1 cellular context compared by ENCODE assay signal in genomic region chr6:149176971-149177667, GRCh38.
TF ChIP-seq lines count a peak whose summit lies in the region.

No MANE protein-coding gene starts in this region.

TF ChIP-seq in HepG2, 621 proteins besides CTCF, POLR2A, EP300 and RAD21 (continued from another document and continues in another):
- TF ChIP-seq ZSCAN20 (CRISPR knock-in tag; IDR thresholded peaks at IDR 0.05; ENCODE audit: borderline replicate concordance) (no peak), MEIS1 (CRISPR knock-in tag; IDR thresholded peaks at IDR 0.05; ENCODE audit: borderline replicate concordance) (no peak), ATF7-NPFF (CRISPR knock-in tag; IDR thresholded peaks at IDR 0.05; ENCODE audit: low read depth) (no peak), SIN3B (IDR thresholded peaks at IDR 0.05; ENCODE audit: low read length) (no peak), ZBTB38 (CRISPR knock-in tag; IDR thresholded peaks at IDR 0.05) (no peak), HOXD1 (CRISPR knock-in tag; IDR thresholded peaks at IDR 0.05) (peak; percentile 99), HDAC2 (CRISPR knock-in tag; IDR thresholded peaks at IDR 0.05) (peak; percentile 90), PREB (CRISPR knock-in tag; IDR thresholded peaks at IDR 0.05) (no peak), GZF1 (CRISPR knock-in tag; IDR thresholded peaks at IDR 0.05) (no peak), ZNF329 (CRISPR knock-in tag; IDR thresholded peaks at IDR 0.05; ENCODE audit: low read depth) (no peak), ZNF644 (CRISPR knock-in tag; IDR thresholded peaks at IDR 0.05; ENCODE audit: low read depth) (peak; percentile 66; the same call in 1 of the 2 replicates), MEIS2 (CRISPR knock-in tag; IDR thresholded peaks at IDR 0.05) (peak; percentile 74; the same call in 1 of the 2 replicates), ARID3A (IDR thresholded peaks at IDR 0.05; ENCODE audit: low read depth, low read length) (peak; percentile 75), ZNF605 (CRISPR knock-in tag; IDR thresholded peaks at IDR 0.05) (peak; percentile 32; the same call in 1 of the 2 replicates), ZBTB37 (CRISPR knock-in tag; IDR thresholded peaks at IDR 0.05) (no peak), ZNF567 (CRISPR knock-in tag; IDR thresholded peaks at IDR 0.05; ENCODE audit: borderline replicate concordance) (no peak), GABPB1 (CRISPR knock-in tag; IDR thresholded peaks at IDR 0.05) (no peak), TCF7L2 (IDR thresholded peaks at IDR 0.05; ENCODE audit: low read depth, low read length) (peak; percentile 38; the same call in 1 of the 2 replicates), ZNF513 (CRISPR knock-in tag; conservative IDR thresholded peaks at IDR 0.05) (no peak), ZNF691 (CRISPR knock-in tag; IDR thresholded peaks at IDR 0.05; ENCODE audit: borderline replicate concordance, low read depth) (no peak), STAT6 (CRISPR knock-in tag; IDR thresholded peaks at IDR 0.05; ENCODE audit: borderline replicate concordance) (no peak), SMARCE1 (IDR thresholded peaks at IDR 0.05; ENCODE audit: borderline replicate concordance) (no peak), NONO (IDR thresholded peaks at IDR 0.05) (no peak), NONO (CRISPR knock-in tag; conservative IDR thresholded peaks at IDR 0.05) (peak; percentile 75), MED8 (CRISPR knock-in tag; IDR thresholded peaks at IDR 0.05; ENCODE audit: insufficient replicate concordance) (no peak), HHEX (CRISPR knock-in tag; IDR thresholded peaks at IDR 0.05) (peak; percentile 99), ZNF564 (CRISPR knock-in tag; IDR thresholded peaks at IDR 0.05) (0 out of 2 replicates have a peak, but pooled peaks have one; percentile 27), ZNF354B (CRISPR knock-in tag; IDR thresholded peaks at IDR 0.05) (no peak), ZNF101 (CRISPR knock-in tag; IDR thresholded peaks at IDR 0.05; ENCODE audit: borderline replicate concordance, low read depth) (no peak), ZNF296 (CRISPR knock-in tag; conservative IDR thresholded peaks at IDR 0.05) (no peak), RBAK (CRISPR knock-in tag; IDR thresholded peaks at IDR 0.05) (peak; percentile 77; the same call in 1 of the 2 replicates), DNMT1 (CRISPR knock-in tag; IDR thresholded peaks at IDR 0.05) (no peak), RCOR2 (CRISPR knock-in tag; IDR thresholded peaks at IDR 0.05) (peak; percentile 79; the same call in 1 of the 2 replicates), KAT2B (IDR thresholded peaks at IDR 0.05; ENCODE audit: borderline replicate concordance, low read depth, low read length) (peak; percentile 62; the same call in 1 of the 2 replicates), TCF12 (IDR thresholded peaks at IDR 0.05) (no peak), TCF12 (CRISPR knock-in tag; IDR thresholded peaks at IDR 0.05) (0 out of 2 replicates have a peak, but pooled peaks have one; percentile 58), SKI (IDR thresholded peaks at IDR 0.05; ENCODE audit: partially characterized antibody) (no peak), MYC (CRISPR knock-in tag; IDR thresholded peaks at IDR 0.05; ENCODE audit: borderline replicate concordance) (no peak), ZFP82 (CRISPR knock-in tag; IDR thresholded peaks at IDR 0.05; ENCODE audit: borderline replicate concordance) (no peak), ZNF20 (CRISPR knock-in tag; IDR thresholded peaks at IDR 0.05) (no peak), MTA1 (CRISPR knock-in tag; IDR thresholded peaks at IDR 0.05; ENCODE audit: borderline replicate concordance) (no peak), GFI1 (CRISPR knock-in tag; IDR thresholded peaks at IDR 0.05; ENCODE audit: borderline replicate concordance) (peak; percentile 91), KDM3A (CRISPR knock-in tag; IDR thresholded peaks at IDR 0.05; ENCODE audit: low read depth) (no peak), MXI1 (IDR thresholded peaks at IDR 0.05; ENCODE audit: borderline replicate concordance, low read depth, low read length) (no peak), GATA4 (IDR thresholded peaks at IDR 0.05; ENCODE audit: borderline replicate concordance, low read depth) (peak; percentile 71; the same call in 1 of the 2 replicates), GLI4 (CRISPR knock-in tag; IDR thresholded peaks at IDR 0.05; ENCODE audit: borderline replicate concordance) (no peak)
- TF ChIP-seq, protein P1, sequence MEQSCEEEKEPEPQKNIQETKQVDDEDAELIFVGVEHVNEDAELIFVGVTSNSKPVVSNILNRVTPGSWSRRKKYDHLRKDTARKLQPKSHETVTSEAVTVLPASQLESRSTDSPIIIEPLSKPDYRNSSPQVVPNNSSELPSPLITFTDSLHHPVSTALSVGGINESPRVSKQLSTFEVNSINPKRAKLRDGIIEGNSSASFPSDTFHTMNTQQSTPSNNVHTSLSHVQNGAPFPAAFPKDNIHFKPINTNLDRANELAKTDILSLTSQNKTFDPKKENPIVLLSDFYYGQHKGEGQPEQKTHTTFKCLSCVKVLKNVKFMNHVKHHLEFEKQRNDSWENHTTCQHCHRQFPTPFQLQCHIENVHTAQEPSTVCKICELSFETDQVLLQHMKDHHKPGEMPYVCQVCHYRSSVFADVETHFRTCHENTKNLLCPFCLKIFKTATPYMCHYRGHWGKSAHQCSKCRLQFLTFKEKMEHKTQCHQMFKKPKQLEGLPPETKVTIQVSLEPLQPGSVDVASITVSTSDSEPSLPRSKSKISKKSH (CRISPR knock-in tag; IDR thresholded peaks at IDR 0.05; ENCODE audit: borderline replicate concordance) = no peak
- TF ChIP-seq, protein P2, sequence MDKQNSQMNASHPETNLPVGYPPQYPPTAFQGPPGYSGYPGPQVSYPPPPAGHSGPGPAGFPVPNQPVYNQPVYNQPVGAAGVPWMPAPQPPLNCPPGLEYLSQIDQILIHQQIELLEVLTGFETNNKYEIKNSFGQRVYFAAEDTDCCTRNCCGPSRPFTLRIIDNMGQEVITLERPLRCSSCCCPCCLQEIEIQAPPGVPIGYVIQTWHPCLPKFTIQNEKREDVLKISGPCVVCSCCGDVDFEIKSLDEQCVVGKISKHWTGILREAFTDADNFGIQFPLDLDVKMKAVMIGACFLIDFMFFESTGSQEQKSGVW (CRISPR knock-in tag; IDR thresholded peaks at IDR 0.05; ENCODE audit: borderline replicate concordance) = no peak
- TF ChIP-seq, protein P3, sequence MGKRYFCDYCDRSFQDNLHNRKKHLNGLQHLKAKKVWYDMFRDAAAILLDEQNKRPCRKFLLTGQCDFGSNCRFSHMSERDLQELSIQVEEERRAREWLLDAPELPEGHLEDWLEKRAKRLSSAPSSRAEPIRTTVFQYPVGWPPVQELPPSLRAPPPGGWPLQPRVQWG (CRISPR knock-in tag; IDR thresholded peaks at IDR 0.05; ENCODE audit: borderline replicate concordance, low read depth) = no peak
- TF ChIP-seq, protein P4, sequence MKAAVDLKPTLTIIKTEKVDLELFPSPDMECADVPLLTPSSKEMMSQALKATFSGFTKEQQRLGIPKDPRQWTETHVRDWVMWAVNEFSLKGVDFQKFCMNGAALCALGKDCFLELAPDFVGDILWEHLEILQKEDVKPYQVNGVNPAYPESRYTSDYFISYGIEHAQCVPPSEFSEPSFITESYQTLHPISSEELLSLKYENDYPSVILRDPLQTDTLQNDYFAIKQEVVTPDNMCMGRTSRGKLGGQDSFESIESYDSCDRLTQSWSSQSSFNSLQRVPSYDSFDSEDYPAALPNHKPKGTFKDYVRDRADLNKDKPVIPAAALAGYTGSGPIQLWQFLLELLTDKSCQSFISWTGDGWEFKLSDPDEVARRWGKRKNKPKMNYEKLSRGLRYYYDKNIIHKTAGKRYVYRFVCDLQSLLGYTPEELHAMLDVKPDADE (CRISPR knock-in tag; IDR thresholded peaks at IDR 0.05) = no peak
- TF ChIP-seq, protein P5, sequence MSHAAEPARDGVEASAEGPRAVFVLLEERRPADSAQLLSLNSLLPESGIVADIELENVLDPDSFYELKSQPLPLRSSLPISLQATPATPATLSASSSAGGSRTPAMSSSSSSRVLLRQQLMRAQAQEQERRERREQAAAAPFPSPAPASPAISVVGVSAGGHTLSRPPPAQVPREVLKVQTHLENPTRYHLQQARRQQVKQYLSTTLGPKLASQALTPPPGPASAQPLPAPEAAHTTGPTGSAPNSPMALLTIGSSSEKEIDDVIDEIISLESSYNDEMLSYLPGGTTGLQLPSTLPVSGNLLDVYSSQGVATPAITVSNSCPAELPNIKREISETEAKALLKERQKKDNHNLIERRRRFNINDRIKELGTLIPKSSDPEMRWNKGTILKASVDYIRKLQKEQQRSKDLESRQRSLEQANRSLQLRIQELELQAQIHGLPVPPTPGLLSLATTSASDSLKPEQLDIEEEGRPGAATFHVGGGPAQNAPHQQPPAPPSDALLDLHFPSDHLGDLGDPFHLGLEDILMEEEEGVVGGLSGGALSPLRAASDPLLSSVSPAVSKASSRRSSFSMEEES (CRISPR knock-in tag; IDR thresholded peaks at IDR 0.05) = peak; percentile 86
